ENCODE assay signal across 24 cellular contexts in the genomic region with DNA sequence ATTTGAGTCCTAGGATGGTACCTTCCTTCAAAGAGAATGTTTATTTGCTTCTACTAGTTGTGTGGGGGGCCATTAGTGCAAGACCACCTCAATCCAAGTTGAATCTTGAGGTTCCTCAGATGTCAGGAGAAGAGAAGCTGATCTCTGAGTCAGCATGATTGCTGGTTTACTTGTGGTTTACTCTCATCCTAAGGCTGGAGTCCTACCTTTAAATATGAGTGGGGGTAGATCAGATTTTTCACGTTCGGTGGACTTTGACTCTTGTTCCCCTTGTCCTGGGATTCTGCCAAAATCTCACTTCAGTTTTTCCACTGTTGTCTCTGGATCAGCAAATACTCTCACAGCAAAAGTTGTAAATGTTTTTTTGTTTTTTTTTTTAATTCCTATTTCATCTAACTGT.
DNase-seq lines count a peak whose midpoint lies in the region; ATAC-seq, FAIRE-seq and TF ChIP-seq lines count a peak whose summit lies in the region.
"Had no signal": no experiment of that assay in that cellular context is flagged by ENCODE, and none has a peak within 500 bp of the region (broad histone marks: within the 10 kb centered on the region; RNA-seq: fewer than 3 reads in every experiment).

No MANE protein-coding gene starts in this region.

- H3T11ph ChIP-seq in H9 (ENCODE audit: low read length), result no peak overlapping the region

- peak; percentile 22 for DNase-seq in NOMO-1 treated with DMSO at 0.1 percent for 48 hours (lab: John Stamatoyannopoulos, UW; ENCODE audit: unreplicated experiment)
- no peak for DNase-seq in NOMO-1 treated with dmso at 0.1 percent for 144 hours (lab: John Stamatoyannopoulos, UW; ENCODE audit: unreplicated experiment)
- DNase-seq in OCI-LY7 (ENCODE audit: low spot score), result no peak
- DNase-seq in kidney, result no peak
- DNase-seq in type B pancreatic cell (ENCODE audit: extremely low spot score, unreplicated experiment), result no peak
- no peak for DNase-seq in H9
- no peak for DNase-seq in naive thymus-derived CD4-positive, alpha-beta T cell
- DNase-seq: CD4-positive, alpha-beta T cell; EL; GM23248; NCI-H1092 treated with DMSO at 0.1 percent for 48 hours; NCI-H146; NCI-H2081; NCI-H2171 treated with DMSO at 0.1 percent for 48 hours; NCI-H446; NCI-H69; SHP77; SK-N-SH; T-cell had no signal

- H3K18ac ChIP-seq in H9 (ENCODE audit: insufficient read length, low read depth, low read length), result no peak overlapping the region

- H2BK12ac ChIP-seq in H9 (ENCODE audit: insufficient read length, low read depth, low read length), result no peak overlapping the region

- no peak overlapping the region for H3K27ac Mint-ChIP-seq in type B pancreatic cell
- H3K27ac Mint-ChIP-seq in H9, result no peak overlapping the region
- no peak overlapping the region for H3K27ac Mint-ChIP-seq in naive thymus-derived CD4-positive, alpha-beta T cell
- H3K27ac Mint-ChIP-seq: CD4-positive, alpha-beta T cell; T-cell had no signal

- no peak overlapping the region for H2BK5ac ChIP-seq in H9 (ENCODE audit: insufficient read length, low read length)

- POLR2A ChIA-PET in OCI-LY7 (lab: Charles Lee), result interaction anchor here (0.7 kb wide), 1 partner anchor 74 kb away, joined by 5 read pairs; no protein-coding TSS in a partner anchor
- POLR2A ChIA-PET in naive thymus-derived CD4-positive, alpha-beta T cell (lab: Charles Lee), result no interaction called here

- H3K79me1 ChIP-seq in H9 (ENCODE audit: insufficient read depth, low read depth, low read length, poor library complexity, severe bottlenecking), result no peaks in the 10 kb centered on the region

- no peak overlapping the region for H3K14ac ChIP-seq in H9 (ENCODE audit: insufficient read depth, low read length)

- H3K9ac ChIP-seq in kidney (ENCODE audit: low read length in 2 of 2) (no peak overlapping the region), H9 (ENCODE audit: extremely low read depth, insufficient read length, low read length) (no peak overlapping the region)
- H3K9ac ChIP-seq: GM23248, SK-N-SH had no signal

- no peak overlapping the region for H3K23ac ChIP-seq in H9 (ENCODE audit: insufficient read length, low read depth, low read length)

- H3K4ac ChIP-seq in H9 (ENCODE audit: low read depth, low read length), result no peak overlapping the region

- H3K9me3 Mint-ChIP-seq in type B pancreatic cell (peaks cover 5% of the 10 kb centered on the region), H9 (no peaks in the 10 kb centered on the region)
- H3K9me3 Mint-ChIP-seq in naive thymus-derived CD4-positive, alpha-beta T cell, result peaks cover 0 to 1% (median 0%) of the 10 kb centered on the region in 11 donors
- H3K9me3 Mint-ChIP-seq: CD4-positive, alpha-beta T cell; T-cell had no signal

- no peak overlapping the region for H4K8ac ChIP-seq in H9 (replicated peaks; ENCODE audit: insufficient read length, low read depth, low read length)

- no peaks in the 10 kb centered on the region for H3K79me2 ChIP-seq in OCI-LY7 (ENCODE audit: insufficient read depth, low read depth, low read length)
- no peaks in the 10 kb centered on the region for H3K79me2 ChIP-seq in H9 (ENCODE audit: insufficient read depth, low read length)

- no peaks in the 10 kb centered on the region for H4K20me1 ChIP-seq in OCI-LY7 (ENCODE audit: insufficient read depth, low read length)
- H4K20me1 ChIP-seq in H9 (ENCODE audit: control insufficient read depth, insufficient read depth, insufficient read length), result no peaks in the 10 kb centered on the region

- no peaks in the 10 kb centered on the region for H3K23me2 ChIP-seq in H9 (ENCODE audit: insufficient read length, low read depth, low read length, poor library complexity, severe bottlenecking)

- FAIRE-seq in kidney (lab: Jason Lieb, UNC), result peak; percentile 11
- FAIRE-seq: GM12878, GM19239 had no signal

- no peak for ATAC-seq in naive thymus-derived CD4-positive, alpha-beta T cell
- no peak for ATAC-seq in HG03095 (IDR thresholded peaks at IDR 0.05; ENCODE audit: unreplicated experiment)
- ATAC-seq: GM12878, HCT116, T-cell had no signal

- no peak overlapping the region for H2BK15ac ChIP-seq in H9 (ENCODE audit: low read depth, low read length)

- H4K5ac ChIP-seq in H9 (ENCODE audit: insufficient read length, low read depth, low read length), result no peak overlapping the region

- H3K36me3 ChIP-seq in OCI-LY7 (ENCODE audit: insufficient read depth, low read length) (no peaks in the 10 kb centered on the region; the same call in 1 of the 2 replicates), kidney (ENCODE audit: control insufficient read depth in 1 of 2, insufficient read depth in 2 of 2, low read length in 2 of 2) (no peaks in the 10 kb centered on the region)
- H3K36me3 ChIP-seq in naive thymus-derived CD4-positive, alpha-beta T cell (ENCODE audit: control insufficient read depth in 2 of 3, insufficient read depth in 3 of 3, low read length in 3 of 3), result no peaks in the 10 kb centered on the region

- intact Hi-C loops in OCI-LY7 (cut with micrococcal nuclease; ENCODE audit: unreplicated experiment) (loop anchor here (5.0 kb wide), 1 partner anchor 182 kb away; the partner anchor contains the start of gene LY86), kidney (cut with DNase I) (no loop called here)
- intact Hi-C loops in naive thymus-derived CD4-positive, alpha-beta T cell (cut with micrococcal nuclease), result no loop called here

- no peaks in the 10 kb centered on the region for H3K9me2 ChIP-seq in OCI-LY7 (ENCODE audit: insufficient read depth, low read length)
- H3K9me2 ChIP-seq: SK-N-SH had no signal

- H3K9me3 ChIP-seq in OCI-LY7 (ENCODE audit: low read length), result no peaks in the 10 kb centered on the region
- H3K9me3 ChIP-seq in kidney (ENCODE audit: control insufficient read depth in 1 of 2, low read length in 2 of 2), result no peaks in the 10 kb centered on the region
- H3K9me3 ChIP-seq in H9 (ENCODE audit: control insufficient read depth, low read depth, low read length), result no peaks in the 10 kb centered on the region
- H3K9me3 ChIP-seq in naive thymus-derived CD4-positive, alpha-beta T cell (ENCODE audit: control insufficient read depth in 2 of 3, low read length in 3 of 3), result no peaks in the 10 kb centered on the region
- H3K9me3 ChIP-seq: SK-N-SH had no signal

- H3K27ac ChIP-seq in OCI-LY7 (ENCODE audit: low read depth, low read length, poor library complexity, severe bottlenecking) (peak overlapping the region; percentile 94), kidney (ENCODE audit: low read depth in 2 of 2, low read length in 2 of 2) (no peak overlapping the region), H9 (ENCODE audit: insufficient read length, low read depth, low read length) (no peak overlapping the region)
- H3K27ac ChIP-seq in naive thymus-derived CD4-positive, alpha-beta T cell (ENCODE audit: low read depth, low read length), result no peak overlapping the region
- H3K27ac ChIP-seq: 22Rv1, GM23248 had no signal

- H3K27me3 ChIP-seq in H9 (ENCODE audit: insufficient read depth, low read length), result no peaks in the 10 kb centered on the region
- H3K27me3 ChIP-seq in naive thymus-derived CD4-positive, alpha-beta T cell (ENCODE audit: control insufficient read depth in 2 of 2, insufficient read depth in 2 of 2, low read length in 2 of 2), result peaks cover 0 to 3% of the 10 kb centered on the region in 2 donors

- H2BK20ac ChIP-seq in H9 (ENCODE audit: low read depth, low read length, poor library complexity, severe bottlenecking), result no peak overlapping the region

- no peak overlapping the region for H2AK5ac ChIP-seq in H9 (ENCODE audit: insufficient read length, low read length)

- H3K36me3 Mint-ChIP-seq in type B pancreatic cell, result no peaks in the 10 kb centered on the region
- no peaks in the 10 kb centered on the region for H3K36me3 Mint-ChIP-seq in H9 (ENCODE audit: insufficient read depth in 1 of 3, low read depth in 3 of 3)
- no peaks in the 10 kb centered on the region for H3K36me3 Mint-ChIP-seq in naive thymus-derived CD4-positive, alpha-beta T cell
- H3K36me3 Mint-ChIP-seq: T-cell had no signal

- H3K4me1 ChIP-seq in OCI-LY7 (ENCODE audit: insufficient read depth, low read length, poor library complexity, severe bottlenecking) (peaks cover 75% of the 10 kb centered on the region), kidney (ENCODE audit: control insufficient read depth in 1 of 2, insufficient read depth in 1 of 2, low read depth in 1 of 2, low read length in 2 of 2) (no peaks in the 10 kb centered on the region), H9 (ENCODE audit: insufficient read depth, low read length) (peaks cover 2% of the 10 kb centered on the region; the same call in 1 of the 2 replicates)
- H3K4me1 ChIP-seq in naive thymus-derived CD4-positive, alpha-beta T cell (ENCODE audit: control insufficient read depth in 2 of 2, insufficient read depth in 2 of 2, low read length in 2 of 2), result no peaks in the 10 kb centered on the region

- no peak overlapping the region for H4K91ac ChIP-seq in H9 (ENCODE audit: insufficient read length, low read depth, low read length)

- TF ChIP-seq CTCF in OCI-LY7 (conservative IDR thresholded peaks at IDR 0.05; ENCODE audit: low read length), result no peak
- no peak for TF ChIP-seq CTCF in kidney (IDR thresholded peaks at IDR 0.05; ENCODE audit: borderline replicate concordance, extremely low read depth, insufficient read depth)
- TF ChIP-seq CTCF in type B pancreatic cell (conservative IDR thresholded peaks at IDR 0.05), result no peak
- no peak for TF ChIP-seq CTCF in H9 (conservative IDR thresholded peaks at IDR 0.05)

- H3K4me2 ChIP-seq in OCI-LY7 (ENCODE audit: low read length) (peak overlapping the region; percentile 83), H9 (ENCODE audit: insufficient read depth, insufficient read length, low read length) (no peak overlapping the region)
- H3K4me2 ChIP-seq: SK-N-SH had no signal

- no peak overlapping the region for H3K4me3 Mint-ChIP-seq in type B pancreatic cell
- H3K4me3 Mint-ChIP-seq in H9, result no peak overlapping the region
- no peak overlapping the region for H3K4me3 Mint-ChIP-seq in naive thymus-derived CD4-positive, alpha-beta T cell
- H3K4me3 Mint-ChIP-seq: CD4-positive, alpha-beta T cell; T-cell had no signal

- no peak overlapping the region for H3K4me3 ChIP-seq in OCI-LY7 (ENCODE audit: low read depth, low read length, poor library complexity, severe bottlenecking)
- H3K4me3 ChIP-seq in kidney (ENCODE audit: low read length in 2 of 2), result no peak overlapping the region
- H3K4me3 ChIP-seq in naive thymus-derived CD4-positive, alpha-beta T cell (ENCODE audit: low read length), result no peak overlapping the region
- H3K4me3 ChIP-seq: GM12878, GM23248 had no signal

- no peak overlapping the region for H2BK120ac ChIP-seq in H9 (ENCODE audit: low read depth, low read length, poor library complexity, severe bottlenecking)

- no peak overlapping the region for H3K56ac ChIP-seq in H9 (ENCODE audit: insufficient read length, low read depth, low read length)

- H3K27me3 Mint-ChIP-seq in type B pancreatic cell (peaks cover 6% of the 10 kb centered on the region), H9 (ENCODE audit: low read depth) (no peaks in the 10 kb centered on the region)
- peaks cover 0 to 9% (median 7%) of the 10 kb centered on the region in 5 donors for H3K27me3 Mint-ChIP-seq in naive thymus-derived CD4-positive, alpha-beta T cell

- WGBS in H9 (ENCODE audit: extremely low coverage, insufficient read length, low lambda C conversion rate), result no CpG with 5 or more reads among the region's 2 CpGs

- H2AFZ ChIP-seq in OCI-LY7 (ENCODE audit: low read length), result no peak overlapping the region; the same call in 1 of the 2 replicates
- H2AFZ ChIP-seq in H9 (ENCODE audit: low read length), result no peak overlapping the region
- H2AFZ ChIP-seq: GM23248 had no signal

- BruUV-seq in OCI-LY7 (replicated peaks; lab: Mats Ljungman, UMichigan), result no TSS peak

- H3K4me1 Mint-ChIP-seq in type B pancreatic cell (ENCODE audit: unreplicated experiment) (no peaks in the 10 kb centered on the region), H9 (peaks cover 2 to 4% of the 10 kb centered on the region in 2 experiments; a peak in 3 of 4 replicates)
- no peaks in the 10 kb centered on the region for H3K4me1 Mint-ChIP-seq in naive thymus-derived CD4-positive, alpha-beta T cell
- H3K4me1 Mint-ChIP-seq: T-cell had no signal

- CTCF ChIA-PET in OCI-LY7 (lab: Charles Lee; ENCODE audit: unreplicated experiment), result no interaction called here
- CTCF ChIA-PET in naive thymus-derived CD4-positive, alpha-beta T cell (lab: Charles Lee), result no interaction called here
